ENCODE assay signal across 9 cellular contexts in genomic region chr11:108220721-108221346, GRCh38. TPM values are rescaled to one million over a fixed set of nuclear protein-coding genes. Genes with fewer than 3 reads are reported as not detected.
A peak's percentile ranks its signal among the peaks of the same experiment; 100 is the strongest.
DNase-seq lines count a peak whose midpoint lies in the region; ATAC-seq, FAIRE-seq and TF ChIP-seq lines count a peak whose summit lies in the region.
"Had no signal": no experiment of that assay in that cellular context is flagged by ENCODE, and none has a peak within 500 bp of the region (broad histone marks: within the 10 kb centered on the region; RNA-seq: fewer than 3 reads in every experiment).

No MANE protein-coding gene starts in this region.

- H3K36me3 Mint-ChIP-seq in activated naive CD8-positive, alpha-beta T cell treated with anti-CD3 and anti-CD28 coated beads, Interleukin-2, amount 50 U/mL, for 24 hours (ENCODE audit: low read depth) = peaks cover 30% of the 10 kb centered on the region

- DNase-seq in A549 (ENCODE audit: low read depth in 1 of 2, low spot score in 1 of 2) = no peak
- DNase-seq in HCEC 1CT = peak; percentile 7
- DNase-seq in astrocyte of the hippocampus (ENCODE audit: low read depth, low spot score) = peak; percentile 15
- no peak for DNase-seq in lower leg skin (ENCODE audit: low spot score in 2 of 2)
- no peak for DNase-seq in activated naive CD8-positive, alpha-beta T cell treated with anti-CD3 and anti-CD28 coated beads, Interleukin-2, amount 50 U/mL, for 24 hours
- DNase-seq in D721Med (ENCODE audit: insufficient read length, low spot score) = no peak
- no peak for DNase-seq in ecto neural progenitor cell (ENCODE audit: low spot score)

- 53% methylated on average over 5 of the region's 5 CpGs for WGBS in A549 (ENCODE audit: missing lambda C conversion rate)
- WGBS in lower leg skin, 2 donors = 37 to 40% methylated on average over 5 of the region's 5 CpGs

- H3K9me3 ChIP-seq in A549 = no peaks in the 10 kb centered on the region

- no peak for ATAC-seq in A549
- ATAC-seq in HG02642 (IDR thresholded peaks at IDR 0.05; ENCODE audit: poor library complexity, unreplicated experiment) = no peak
- no peak for ATAC-seq in activated naive CD8-positive, alpha-beta T cell treated with anti-CD3 and anti-CD28 coated beads, Interleukin-2, amount 50 U/mL, for 24 hours

- no peak for TF ChIP-seq RAD21 in A549 (conservative IDR thresholded peaks at IDR 0.05 in 1 of 2, IDR thresholded peaks at IDR 0.05 in 1 of 2)

- H3K4me2 ChIP-seq in A549 = peak overlapping the region; percentile 67

- intact Hi-C loops in lower leg skin (cut with DNase I; ENCODE audit: low total_unique reads) = no loop called here

- TF ChIP-seq POLR2A in A549 (IDR thresholded peaks at IDR 0.05; ENCODE audit: low read length) (no peak), lower leg skin (IDR thresholded peaks at IDR 0.05) (no peak)

- POLR2A ChIA-PET in A549 (lab: Yijun Ruan, JAX) = no interaction called here

- TF ChIP-seq EP300 in A549 (IDR thresholded peaks at IDR 0.05) = no peak

- no peak for TF ChIP-seq CTCF in A549 (IDR thresholded peaks at IDR 0.05)
- no peak for TF ChIP-seq CTCF in lower leg skin (IDR thresholded peaks at IDR 0.05)
- TF ChIP-seq CTCF in D721Med (IDR thresholded peaks at IDR 0.05; ENCODE audit: insufficient read depth, missing control alignments) = no peak

- H3K4me1 ChIP-seq in A549 = peaks cover 23% of the 10 kb centered on the region; the same call in 2 of the 3 replicates

- peaks cover 63% of the 10 kb centered on the region for H3K4me1 Mint-ChIP-seq in activated naive CD8-positive, alpha-beta T cell treated with anti-CD3 and anti-CD28 coated beads, Interleukin-2, amount 50 U/mL, for 24 hours

- H3K4me3 Mint-ChIP-seq in activated naive CD8-positive, alpha-beta T cell treated with anti-CD3 and anti-CD28 coated beads, Interleukin-2, amount 50 U/mL, for 24 hours = no peak overlapping the region
- H3K4me3 Mint-ChIP-seq: T-helper 1 cell treated with Interleukin-12 subunit alpha and Interleukin-12 subunit beta and Interleukin-4 antibody, amounts not matched to agents 30 μg/mL and 1 μg/mL, for 36 hours had no signal

- no peak for FAIRE-seq in A549 (lab: Jason Lieb, UNC)
- FAIRE-seq in D721Med (lab: Jason Lieb, UNC) = no peak

- no peak overlapping the region for H3K27ac Mint-ChIP-seq in activated naive CD8-positive, alpha-beta T cell treated with anti-CD3 and anti-CD28 coated beads, Interleukin-2, amount 50 U/mL, for 24 hours

- no peaks in the 10 kb centered on the region for H3K9me3 Mint-ChIP-seq in activated naive CD8-positive, alpha-beta T cell treated with anti-CD3 and anti-CD28 coated beads, Interleukin-2, amount 50 U/mL, for 24 hours
- H3K9me3 Mint-ChIP-seq: T-helper 1 cell treated with Interleukin-12 subunit alpha and Interleukin-12 subunit beta and Interleukin-4 antibody, amounts not matched to agents 30 μg/mL and 1 μg/mL, for 36 hours had no signal

- CTCF ChIA-PET in A549 (lab: Yijun Ruan, JAX) = no interaction called here

- H3K4me3 ChIP-seq in A549 (peak overlapping the region; percentile 69), lower leg skin (ENCODE audit: low read depth, poor library complexity, severe bottlenecking) (peak overlapping the region; percentile 60)

- no peaks in the 10 kb centered on the region for H3K27me3 Mint-ChIP-seq in activated naive CD8-positive, alpha-beta T cell treated with anti-CD3 and anti-CD28 coated beads, Interleukin-2, amount 50 U/mL, for 24 hours

- peak overlapping the region in 1 of 2 experiments; percentile 90; a peak in 3 of 6 replicates for H3K27ac ChIP-seq in A549

TF ChIP-seq in A549, 52 proteins besides CTCF, POLR2A, EP300 and RAD21:
- TF ChIP-seq BHLHE40 (IDR thresholded peaks at IDR 0.05; ENCODE audit: low read depth, low read length) (no peak), HDAC2 (IDR thresholded peaks at IDR 0.05) (no peak), POLR2AphosphoS2 (conservative IDR thresholded peaks at IDR 0.05; ENCODE audit: low read length) (no peak), ZFP36 (IDR thresholded peaks at IDR 0.05; ENCODE audit: borderline replicate concordance, partially characterized antibody) (no peak), CEBPB (IDR thresholded peaks at IDR 0.05) (no peak), JUNB (IDR thresholded peaks at IDR 0.05) (no peak)
TF ChIP-seq in A549: peak in this region for 0.

RNA-seq across cellular contexts. Expression of gene NPAT, which starts 1.6 kb away (rescaled TPM):
- polyA plus RNA-seq in A549 (2011; rRNA removed) (8.0 and 9.3 TPM in 2 replicates), A549 (2017; fragmentation: RNase III; extraction: RNeasy Plus Mini Kit Qiagen cat#74134 plus additional on column Dnase treatment) (3.8 to 4.8 TPM (median 4.6 TPM) in 3 replicates)
- 1.4 and 1.6 TPM in 2 replicates for polyA plus RNA-seq in A549 (2012; cell fraction: cytosol; rRNA removed)
- polyA plus RNA-seq in A549 (2012; cell fraction: nucleus; rRNA removed) = 1.4 and 1.7 TPM in 2 replicates
- polyA minus RNA-seq in A549 (2011; rRNA and poly(A)+ RNA removed) = 8.9 and 10.6 TPM in 2 replicates
- total RNA-seq in lower leg skin = 10 to 100 TPM; 11.9 to 27.6 (median 14.6) TPM

RNA-seq across cellular contexts. Expression of gene ATM, which starts 2.0 kb away (rescaled TPM):
- polyA plus RNA-seq in A549 (2011; rRNA removed) (30.5 and 40.4 TPM in 2 replicates), A549 (2017; fragmentation: RNase III; extraction: RNeasy Plus Mini Kit Qiagen cat#74134 plus additional on column Dnase treatment) (13.5 to 15.6 TPM (median 14.7 TPM) in 3 replicates)
- 4.3 and 5.0 TPM in 2 replicates for polyA plus RNA-seq in A549 (2012; cell fraction: cytosol; rRNA removed)
- polyA plus RNA-seq in A549 (2012; cell fraction: nucleus; rRNA removed) = 8.1 and 12.0 TPM in 2 replicates
- 56.0 and 81.3 TPM in 2 replicates for polyA minus RNA-seq in A549 (2011; rRNA and poly(A)+ RNA removed)
- 10 to 100 TPM; 18.4 to 44.9 (median 33.3) TPM for total RNA-seq in lower leg skin

Comparison
In these comparisons a context has a peak if more than half of its experiments do, and no peak if none do; other contexts are left out.
1. DNase-seq: peak in HCEC 1CT (single experiment) and astrocyte of the hippocampus (single experiment); none in A549 (0 of 2), lower leg skin (0 of 2), activated naive CD8-positive, alpha-beta T cell treated with anti-CD3 and anti-CD28 coated beads, Interleukin-2, amount 50 U/mL, for 24 hours (single experiment), D721Med (single experiment) and ecto neural progenitor cell (single experiment).